Comparison of ENCODE assay signal across 29 cellular contexts in genomic region chr9:79862921-79863890, GRCh38.
"Had no signal": no experiment of that assay in that cellular context is flagged by ENCODE, and none has a peak within 500 bp of the region (broad histone marks: within the 10 kb centered on the region; RNA-seq: fewer than 3 reads in every experiment).

No MANE protein-coding gene starts in this region.

- H3K4me3 ChIP-seq: left ventricle myocardium inferior, lung, neural progenitor cell, pancreas, prostate gland, skin epidermis, stomach, suprapubic skin, thoracic aorta, tibial artery, upper lobe of right lung, uterus had no signal

- H3K9ac ChIP-seq: neural progenitor cell had no signal

- H3K36me3 ChIP-seq: left ventricle myocardium inferior, neural progenitor cell, pancreas, prostate gland, stomach, suprapubic skin, thoracic aorta, tibial artery, upper lobe of right lung, uterus had no signal

- FAIRE-seq: islet of Langerhans, pancreas had no signal

- ATAC-seq: natural killer cell; pancreas; right cardiac atrium; sciatic nerve; stimulated activated naive B cell treated with anti-CD40 and anti-IgM and Interleukin-4, amounts not matched to agents 10 μg/mL and 1 μg/mL and 100 μg/mL, for 72 hours; stimulated activated naive CD8-positive, alpha-beta T cell treated with anti-CD3 and anti-CD28 coated beads, Interleukin-15, Interleukin-2, amounts not matched to agents 100 U/mL and 50 U/mL, for 24 hours; upper lobe of right lung had no signal

- H3K9me3 ChIP-seq: pancreas, prostate gland, suprapubic skin, thoracic aorta, upper lobe of right lung, uterus had no signal

- H3K27ac ChIP-seq: left ventricle myocardium inferior, neural progenitor cell, pancreas, prostate gland, skin epidermis, stomach, suprapubic skin, thoracic aorta, tibial artery, upper lobe of right lung, uterus had no signal

- DNase-seq: hippocampal formation; immature natural killer cell; left ventricle myocardium inferior; mesendoderm; naive B cell; natural killer cell; nephron progenitor cell; retina; right cardiac atrium; stimulated activated CD4-positive, alpha-beta T cell treated with anti-CD3 and anti-CD28 coated beads, Interleukin-12 subunit alpha, Interleukin-12 subunit beta, amount 100 ng/mL, for 4 hours; stimulated activated CD4-positive, alpha-beta T cell treated with anti-CD3 and anti-CD28 coated beads, Interleukin-15, amount 100 ng/mL, for 24 hours; stimulated activated CD4-positive, alpha-beta T cell treated with anti-CD3 and anti-CD28 coated beads, Interleukin-2, amount 100 ng/mL, for 24 hours; stimulated activated CD4-positive, alpha-beta T cell treated with anti-CD3 and anti-CD28 coated beads, Interleukin-4, amount 100 ng/mL, for 1 hour; stimulated activated naive B cell treated with anti-CD40 and anti-IgM and Interleukin-4, amounts not matched to agents 10 μg/mL and 1 μg/mL and 100 μg/mL, for 72 hours; stimulated activated naive CD8-positive, alpha-beta T cell treated with anti-CD3 and anti-CD28 coated beads, Interleukin-15, Interleukin-2, amounts not matched to agents 100 U/mL and 50 U/mL, for 24 hours; stomach; tibial artery; trophoblast cell; upper lobe of right lung; uterus had no signal

- H3K4me1 ChIP-seq: left ventricle myocardium inferior, neural progenitor cell, pancreas, prostate gland, stomach, suprapubic skin, tibial artery, upper lobe of right lung, uterus had no signal
